11 cellular contexts compared by ENCODE assay signal in genomic region chr9:129137292-129138143, GRCh38. TPM values are rescaled to one million over a fixed set of nuclear protein-coding genes. Genes with fewer than 3 reads are reported as not detected.
DNase-seq lines count a peak whose midpoint lies in the region; ATAC-seq and TF ChIP-seq lines count a peak whose summit lies in the region.
"Had no signal": no experiment of that assay in that cellular context is flagged by ENCODE, and none has a peak within 500 bp of the region (broad histone marks: within the 10 kb centered on the region; RNA-seq: fewer than 3 reads in every experiment).

No MANE protein-coding gene starts in this region.

- H3K9me3 Mint-ChIP-seq in natural killer cell treated with Interleukin-12 subunit alpha and Interleukin-12 subunit beta and Interleukin-15 and Interleukin-18, amount 100 ng/mL, for 72 hours, result no peaks in the 10 kb centered on the region

- H2AFZ ChIP-seq in ACC112 (ENCODE audit: low read length, unreplicated experiment), result no peak overlapping the region

- H3K9me3 ChIP-seq in Peyer's patch, result no peaks in the 10 kb centered on the region
- H3K9me3 ChIP-seq in right atrium auricular region, result no peaks in the 10 kb centered on the region

- peaks cover 3% of the 10 kb centered on the region; the same call in 1 of the 2 replicates for H3K36me3 ChIP-seq in ACC112 (ENCODE audit: insufficient read depth, low read length)
- peaks cover 0 to 51% (median 0%) of the 10 kb centered on the region in 3 donors for H3K36me3 ChIP-seq in Peyer's patch
- peaks cover 19% of the 10 kb centered on the region for H3K36me3 ChIP-seq in right atrium auricular region

- no peaks in the 10 kb centered on the region for H3K27me3 ChIP-seq in ACC112 (ENCODE audit: insufficient read depth, low read length)
- H3K27me3 ChIP-seq in Peyer's patch, result no peaks in the 10 kb centered on the region
- H3K27me3 ChIP-seq in right atrium auricular region, result no peaks in the 10 kb centered on the region

- intact Hi-C loops in sciatic nerve (cut with DNase I), result loop anchor here (5.0 kb wide), 1 partner anchor 485 kb away; the partner anchor contains the start of gene C9orf50

- no peaks in the 10 kb centered on the region for H3K27me3 Mint-ChIP-seq in natural killer cell treated with Interleukin-12 subunit alpha and Interleukin-12 subunit beta and Interleukin-15 and Interleukin-18, amount 100 ng/mL, for 72 hours

- peaks cover 6% of the 10 kb centered on the region for H3K36me3 Mint-ChIP-seq in natural killer cell treated with Interleukin-12 subunit alpha and Interleukin-12 subunit beta and Interleukin-15 and Interleukin-18, amount 100 ng/mL, for 72 hours

- DNase-seq in Peyer's patch (no peak), right atrium auricular region (ENCODE audit: low spot score) (no peak), sciatic nerve (ENCODE audit: low spot score) (peak; percentile 65), AG08396 (ENCODE audit: low spot score) (no peak)
- DNase-seq in natural killer cell treated with Interleukin-12 subunit alpha and Interleukin-12 subunit beta and Interleukin-15 and Interleukin-18, amount 100 ng/mL, for 72 hours (ENCODE audit: low spot score), result no peak
- DNase-seq: activated CD4-positive, alpha-beta T cell treated with anti-CD3 and anti-CD28 coated beads for 4 hours; NCI-H446 treated with DMSO at 0.1 percent for 48 hours; SHP77 had no signal

- TF ChIP-seq POLR2A in Peyer's patch (IDR thresholded peaks at IDR 0.05), result no peak

- no peak for TF ChIP-seq CTCF in Peyer's patch (IDR thresholded peaks at IDR 0.05)
- no peak for TF ChIP-seq CTCF in right atrium auricular region (IDR thresholded peaks at IDR 0.05)

- ATAC-seq in sciatic nerve, result no peak
- ATAC-seq in GM19328 (IDR thresholded peaks at IDR 0.05; ENCODE audit: unreplicated experiment), result no peak
- no peak for ATAC-seq in natural killer cell treated with Interleukin-12 subunit alpha and Interleukin-12 subunit beta and Interleukin-15 and Interleukin-18, amount 100 ng/mL, for 72 hours
- ATAC-seq in HG03025 (IDR thresholded peaks at IDR 0.05; ENCODE audit: low FRiP score, unreplicated experiment), result no peak

- H3K4me1 ChIP-seq in ACC112 (ENCODE audit: control insufficient read depth, insufficient read depth, low read length, unreplicated experiment) (peaks cover 44% of the 10 kb centered on the region), Peyer's patch (peaks cover 3 to 49% (median 28%) of the 10 kb centered on the region in 4 donors), right atrium auricular region (peaks cover 0 to 51% of the 10 kb centered on the region in 2 donors)

- peak overlapping the region in 1 of 2 donors; percentile 58 for H3K27ac Mint-ChIP-seq in natural killer cell treated with Interleukin-12 subunit alpha and Interleukin-12 subunit beta and Interleukin-15 and Interleukin-18, amount 100 ng/mL, for 72 hours

- no peak overlapping the region for H3K4me3 Mint-ChIP-seq in natural killer cell treated with Interleukin-12 subunit alpha and Interleukin-12 subunit beta and Interleukin-15 and Interleukin-18, amount 100 ng/mL, for 72 hours

- peaks cover 18 to 29% of the 10 kb centered on the region in 2 donors for H3K4me1 Mint-ChIP-seq in natural killer cell treated with Interleukin-12 subunit alpha and Interleukin-12 subunit beta and Interleukin-15 and Interleukin-18, amount 100 ng/mL, for 72 hours (ENCODE audit: low read depth in 2 of 2)

- H3K27ac ChIP-seq in ACC112 (ENCODE audit: low read depth, low read length) (peak overlapping the region; percentile 100), Peyer's patch (peak overlapping the region; percentile 86 to 100 (median 97)), right atrium auricular region (peak overlapping the region; percentile 99 to 100)

- no peak overlapping the region for H3K4me3 ChIP-seq in ACC112 (ENCODE audit: low read depth, low read length)
- no peak overlapping the region for H3K4me3 ChIP-seq in Peyer's patch
- H3K4me3 ChIP-seq in right atrium auricular region, result no peak overlapping the region

- peaks cover 9% of the 10 kb centered on the region for H3K79me2 ChIP-seq in ACC112 (ENCODE audit: control insufficient read depth, insufficient read depth, low read length, unreplicated experiment)

RNA-seq across cellular contexts. Expression of gene PTPA, which starts 26.3 kb away (rescaled TPM):
- total RNA-seq in Peyer's patch (10 to 100 TPM; 48.7 to 65.7 (median 51.9) TPM), right atrium auricular region (10 to 100 TPM; 81.3 to 89.9 TPM), sciatic nerve (78.2 TPM)
- total RNA-seq in natural killer cell treated with Interleukin-12 subunit alpha and Interleukin-12 subunit beta and Interleukin-15 and Interleukin-18, amount 100 ng/mL, for 72 hours, result 100 to 1,000 TPM in 1 of 2 donors, 10 to 100 TPM in 1; 75.7 to 133 TPM

RNA-seq across cellular contexts. Expression of gene CRAT, which starts 26.9 kb away (rescaled TPM):
- total RNA-seq in Peyer's patch (100 to 1,000 TPM in 3 of 4 donors, 10 to 100 TPM in 1; 50.3 to 220 (median 146) TPM), right atrium auricular region (10 to 100 TPM; 73.0 to 75.0 TPM), sciatic nerve (37.4 TPM)
- total RNA-seq in natural killer cell treated with Interleukin-12 subunit alpha and Interleukin-12 subunit beta and Interleukin-15 and Interleukin-18, amount 100 ng/mL, for 72 hours, result 10 to 100 TPM; 11.9 to 12.7 TPM

RNA-seq across cellular contexts. Expression of gene IER5L, which starts 40.5 kb away (rescaled TPM):
- total RNA-seq in Peyer's patch (1 to 10 TPM; 2.3 to 2.9 (median 2.6) TPM), right atrium auricular region (10 to 100 TPM in 1 of 2 donors, 1 to 10 TPM in 1; 5.5 to 11.6 TPM), sciatic nerve (39.3 TPM)
- total RNA-seq in natural killer cell treated with Interleukin-12 subunit alpha and Interleukin-12 subunit beta and Interleukin-15 and Interleukin-18, amount 100 ng/mL, for 72 hours, result 1 to 10 TPM in 1 of 2 donors, under 1 TPM in 1; 0.64 to 1.8 TPM

RNA-seq across cellular contexts. Expression of gene DOLPP1, which starts 56.6 kb away (rescaled TPM):
- total RNA-seq in Peyer's patch (10 to 100 TPM in 3 of 4 donors, not detected in 1; 37.6 to 53.9 (median 46.1) TPM), right atrium auricular region (1 to 10 TPM; 4.8 to 5.4 TPM), sciatic nerve (10.3 TPM)
- 10 to 100 TPM; 18.6 to 24.1 TPM for total RNA-seq in natural killer cell treated with Interleukin-12 subunit alpha and Interleukin-12 subunit beta and Interleukin-15 and Interleukin-18, amount 100 ng/mL, for 72 hours
